Comparison of ENCODE assay signal across 17 cellular contexts in the genomic region with DNA sequence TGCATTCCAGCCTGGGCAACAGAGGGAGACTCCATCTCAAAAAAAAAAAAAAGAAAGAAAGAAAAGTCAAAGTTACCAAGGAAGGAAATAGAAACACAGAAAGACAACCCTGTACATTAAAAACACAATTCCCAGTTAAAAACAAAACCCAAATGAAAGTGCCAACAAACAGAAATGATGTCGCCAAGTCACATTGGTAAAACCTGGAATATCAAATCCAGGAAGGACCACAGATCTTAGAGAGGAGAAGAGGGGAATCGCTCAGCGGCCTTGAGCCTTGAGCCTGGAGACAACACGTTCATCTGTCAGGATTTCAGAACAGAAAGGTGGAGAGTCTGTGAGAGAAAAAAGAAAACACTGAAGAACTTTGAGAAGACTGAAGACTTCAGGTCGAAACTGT. TPM values are rescaled to one million over a fixed set of nuclear protein-coding genes. Genes with fewer than 3 reads are reported as not detected.
A peak's percentile ranks its signal among the peaks of the same experiment; 100 is the strongest.
DNase-seq lines count a peak whose midpoint lies in the region; ATAC-seq, FAIRE-seq and TF ChIP-seq lines count a peak whose summit lies in the region.
"Had no signal": no experiment of that assay in that cellular context is flagged by ENCODE, and none has a peak within 500 bp of the region (broad histone marks: within the 10 kb centered on the region; RNA-seq: fewer than 3 reads in every experiment).

No MANE protein-coding gene starts in this region.

- H3K9me3 Mint-ChIP-seq in activated naive CD4-positive, alpha-beta T cell treated with anti-CD3 and anti-CD28 coated beads, Interleukin-2, amount 10 ng/mL, durations not matched to agents 7 days and 5 days: peaks cover 2% of the 10 kb centered on the region
- H3K9me3 Mint-ChIP-seq in activated naive CD8-positive, alpha-beta T cell treated with anti-CD3 and anti-CD28 coated beads for 36 hours: no peaks in the 10 kb centered on the region
- H3K9me3 Mint-ChIP-seq in activated T-helper 2 cell treated with anti-CD3 and anti-CD28 coated beads, Interferon-gamma antibody, Interleukin-2, Interleukin-4, amounts not matched to agents 10 μg/mL and 5 μg/mL and 100 μg/mL, durations not matched to agents 14 hours and 24 hours and 36 hours: no peaks in the 10 kb centered on the region
- H3K9me3 Mint-ChIP-seq: CD4-positive, alpha-beta memory T cell; H9 had no signal

- TF ChIP-seq EP300 in K562 (IDR thresholded peaks at IDR 0.05; ENCODE audit: low read length): no peak

- FAIRE-seq in K562 (lab: Jason Lieb, UNC): peak; percentile 29
- FAIRE-seq: GM12878, GM18507 had no signal

- H3K27me3 Mint-ChIP-seq in activated naive CD4-positive, alpha-beta T cell treated with anti-CD3 and anti-CD28 coated beads, Interleukin-2, amount 10 ng/mL, durations not matched to agents 7 days and 5 days: no peaks in the 10 kb centered on the region
- peaks cover 17% of the 10 kb centered on the region for H3K27me3 Mint-ChIP-seq in activated naive CD8-positive, alpha-beta T cell treated with anti-CD3 and anti-CD28 coated beads for 36 hours
- H3K27me3 Mint-ChIP-seq in activated T-helper 2 cell treated with anti-CD3 and anti-CD28 coated beads, Interferon-gamma antibody, Interleukin-2, Interleukin-4, amounts not matched to agents 10 μg/mL and 5 μg/mL and 100 μg/mL, durations not matched to agents 14 hours and 24 hours and 36 hours (ENCODE audit: low read depth): no peaks in the 10 kb centered on the region

- no peak for TF ChIP-seq POLR2A in K562 (conservative IDR thresholded peaks at IDR 0.05)

- 5% methylated on average over 5 of the region's 5 CpGs for WGBS in K562 (ENCODE audit: insufficient coverage, low coverage, missing lambda C conversion rate)

- no peak for TF ChIP-seq RAD21 in K562 (CRISPR knock-in tag; conservative IDR thresholded peaks at IDR 0.05 in 1 of 2, IDR thresholded peaks at IDR 0.05 in 1 of 2)

- no peak for DNase-seq in activated naive CD4-positive, alpha-beta T cell treated with anti-CD3 and anti-CD28 coated beads, Interleukin-2, amount 10 ng/mL, durations not matched to agents 7 days and 5 days
- no peak for DNase-seq in activated naive CD4-positive, alpha-beta T cell treated with anti-CD3 and anti-CD28 coated beads, Interleukin-2, amount 50 U/mL, for 16 hours
- DNase-seq in K562 (ENCODE audit: extremely low read depth in 1 of 4, low spot score in 3 of 4): no peak
- DNase-seq in mesenteric fat pad (ENCODE audit: low spot score): peak; percentile 8
- DNase-seq in posterior vena cava (ENCODE audit: low spot score): peak; percentile 20
- DNase-seq in AG20443 (ENCODE audit: low spot score): no peak
- DNase-seq in activated naive CD8-positive, alpha-beta T cell treated with anti-CD3 and anti-CD28 coated beads for 36 hours: no peak
- DNase-seq in activated T-helper 2 cell treated with anti-CD3 and anti-CD28 coated beads, Interferon-gamma antibody, Interleukin-2, Interleukin-4, amounts not matched to agents 10 μg/mL and 5 μg/mL and 100 μg/mL, durations not matched to agents 14 hours and 24 hours and 36 hours (ENCODE audit: low spot score): no peak
- DNase-seq: ACHN; CD4-positive, alpha-beta memory T cell; DMS79; GOT3; H9 had no signal

- H3K27me3 ChIP-seq in K562 (ENCODE audit: control insufficient read depth in 2 of 2, insufficient read depth in 2 of 2, low read length in 2 of 2): peaks cover 24 to 47% of the 10 kb centered on the region in 2 experiments

- no peak for TF ChIP-seq CTCF in K562 (IDR thresholded peaks at IDR 0.05 in 2 of 3, conservative IDR thresholded peaks at IDR 0.05 in 1 of 3; ENCODE audit: insufficient read depth in 2 of 3, low read depth in 1 of 3, low read length in 3 of 3)

- no peaks in the 10 kb centered on the region for H3K79me2 ChIP-seq in K562 (ENCODE audit: control insufficient read depth, insufficient read depth, low read length)

- intact Hi-C loops in K562 (cut with micrococcal nuclease): loop anchor here (10.0 kb wide), 1 partner anchor 177 kb away; no protein-coding TSS in a partner anchor
- intact Hi-C loops in posterior vena cava (cut with DNase I): no loop called here
- intact Hi-C loops in activated T-helper 2 cell treated with anti-CD3 and anti-CD28 coated beads, Interferon-gamma antibody, Interleukin-2, Interleukin-4, amounts not matched to agents 10 μg/mL and 5 μg/mL and 100 μg/mL, durations not matched to agents 14 hours and 24 hours and 36 hours (cut with micrococcal nuclease): no loop called here

- CTCF ChIA-PET in activated naive CD4-positive, alpha-beta T cell treated with anti-CD3 and anti-CD28 coated beads, Interleukin-2, amount 10 ng/mL, durations not matched to agents 7 days and 5 days (lab: Charles Lee): no interaction called here
- CTCF ChIA-PET in K562 (lab: Yijun Ruan, JAX; ENCODE audit: low intra/inter-chr PET ratio): no interaction called here

- no peak for ATAC-seq in K562
- ATAC-seq: GM12878 had no signal

- H3K4me3 ChIP-seq in K562: no peak overlapping the region
- H3K4me3 ChIP-seq: GM12878 had no signal

- peaks cover 18% of the 10 kb centered on the region for H4K20me1 ChIP-seq in K562 (replicated peaks; ENCODE audit: control insufficient read depth, insufficient read depth, low read length)

- H3K9ac ChIP-seq in K562 (ENCODE audit: insufficient read depth in 1 of 2, low read depth in 2 of 2, low read length in 2 of 2): no peak overlapping the region

- H3K4me2 ChIP-seq in K562 (ENCODE audit: insufficient read depth, low read length): no peak overlapping the region

- peak overlapping the region; percentile 59 for H3K27ac Mint-ChIP-seq in activated naive CD4-positive, alpha-beta T cell treated with anti-CD3 and anti-CD28 coated beads, Interleukin-2, amount 10 ng/mL, durations not matched to agents 7 days and 5 days
- no peak overlapping the region for H3K27ac Mint-ChIP-seq in activated naive CD8-positive, alpha-beta T cell treated with anti-CD3 and anti-CD28 coated beads for 36 hours
- no peak overlapping the region for H3K27ac Mint-ChIP-seq in activated T-helper 2 cell treated with anti-CD3 and anti-CD28 coated beads, Interferon-gamma antibody, Interleukin-2, Interleukin-4, amounts not matched to agents 10 μg/mL and 5 μg/mL and 100 μg/mL, durations not matched to agents 14 hours and 24 hours and 36 hours
- H3K27ac Mint-ChIP-seq: B cell had no signal

- peaks cover 0 to 36% of the 10 kb centered on the region in 2 experiments; a peak in 2 of 5 replicates for H3K4me1 ChIP-seq in K562 (replicated peaks in 1 of 2; ENCODE audit: control insufficient read depth in 2 of 2, insufficient read depth in 2 of 2, low read length in 2 of 2)

- H3K4me3 Mint-ChIP-seq in activated naive CD4-positive, alpha-beta T cell treated with anti-CD3 and anti-CD28 coated beads, Interleukin-2, amount 10 ng/mL, durations not matched to agents 7 days and 5 days: no peak overlapping the region
- H3K4me3 Mint-ChIP-seq in activated naive CD8-positive, alpha-beta T cell treated with anti-CD3 and anti-CD28 coated beads for 36 hours: no peak overlapping the region
- no peak overlapping the region for H3K4me3 Mint-ChIP-seq in activated T-helper 2 cell treated with anti-CD3 and anti-CD28 coated beads, Interferon-gamma antibody, Interleukin-2, Interleukin-4, amounts not matched to agents 10 μg/mL and 5 μg/mL and 100 μg/mL, durations not matched to agents 14 hours and 24 hours and 36 hours (ENCODE audit: low read depth)
- H3K4me3 Mint-ChIP-seq: B cell; CD4-positive, alpha-beta memory T cell; H9 had no signal

- BruUV-seq in K562 (replicated peaks; lab: Mats Ljungman, UMichigan): no TSS peak

- H3K9me1 ChIP-seq in K562 (ENCODE audit: control insufficient read depth, insufficient read depth, low read length): no peaks in the 10 kb centered on the region

- POLR2A ChIA-PET in K562 (lab: Yijun Ruan, JAX): no interaction called here

- no peaks in the 10 kb centered on the region for H3K36me3 ChIP-seq in K562 (ENCODE audit: control insufficient read depth, insufficient read depth, low read length)

- no peaks in the 10 kb centered on the region for H3K36me3 Mint-ChIP-seq in activated naive CD4-positive, alpha-beta T cell treated with anti-CD3 and anti-CD28 coated beads, Interleukin-2, amount 10 ng/mL, durations not matched to agents 7 days and 5 days
- no peaks in the 10 kb centered on the region for H3K36me3 Mint-ChIP-seq in activated naive CD8-positive, alpha-beta T cell treated with anti-CD3 and anti-CD28 coated beads for 36 hours
- no peaks in the 10 kb centered on the region for H3K36me3 Mint-ChIP-seq in activated T-helper 2 cell treated with anti-CD3 and anti-CD28 coated beads, Interferon-gamma antibody, Interleukin-2, Interleukin-4, amounts not matched to agents 10 μg/mL and 5 μg/mL and 100 μg/mL, durations not matched to agents 14 hours and 24 hours and 36 hours (ENCODE audit: low read depth)
- H3K36me3 Mint-ChIP-seq: CD4-positive, alpha-beta memory T cell had no signal

- H3K27ac ChIP-seq in K562 (ENCODE audit: extremely low read depth, low read depth, low read length): no peak overlapping the region
- H3K27ac ChIP-seq: C4-2B had no signal

- no peaks in the 10 kb centered on the region for H3K9me3 ChIP-seq in K562 (replicated peaks; ENCODE audit: control insufficient read depth, insufficient read depth, low read depth, low read length)

- no peaks in the 10 kb centered on the region for H3K4me1 Mint-ChIP-seq in activated naive CD4-positive, alpha-beta T cell treated with anti-CD3 and anti-CD28 coated beads, Interleukin-2, amount 10 ng/mL, durations not matched to agents 7 days and 5 days
- H3K4me1 Mint-ChIP-seq in activated naive CD8-positive, alpha-beta T cell treated with anti-CD3 and anti-CD28 coated beads for 36 hours: no peaks in the 10 kb centered on the region
- H3K4me1 Mint-ChIP-seq in activated T-helper 2 cell treated with anti-CD3 and anti-CD28 coated beads, Interferon-gamma antibody, Interleukin-2, Interleukin-4, amounts not matched to agents 10 μg/mL and 5 μg/mL and 100 μg/mL, durations not matched to agents 14 hours and 24 hours and 36 hours (ENCODE audit: low read depth): no peaks in the 10 kb centered on the region
- H3K4me1 Mint-ChIP-seq: B cell, H9 had no signal

- no peak overlapping the region for H2AFZ ChIP-seq in K562 (ENCODE audit: low read depth, low read length)

- in situ Hi-C loops in K562 (cut with MboI): no loop called here

RNA-seq across cellular contexts. Expression of a gene that starts 1.2 kb away (rescaled TPM):
- 13.2 and 31.1 TPM in 2 replicates for total RNA-seq in K562 (2011; cell fraction: chromatin; rRNA removed; ENCODE audit: low replicate concordance)
- total RNA-seq in K562 (2011; cell fraction: nucleolus; rRNA removed): 14.7 and 17.7 TPM in 2 replicates
- total RNA-seq in K562 (2011; cell fraction: nucleoplasm; rRNA removed): 11.8 and 18.1 TPM in 2 replicates
- total RNA-seq in K562 (2014; rRNA removed): 0.20 and 1.5 TPM in 2 replicates
- 0.40 and 0.45 TPM in 2 replicates for total RNA-seq in K562 (2014; rRNA removed; fragmentation: Illumina TruSeq; extraction: Trizol)
- total RNA-seq in K562 (2015; rRNA removed; fragmentation: Illumina TruSeq; extraction: Trizol): 0.29 and 0.30 TPM in 2 replicates
- total RNA-seq in K562 (2021): 2.2 and 2.3 TPM in 2 replicates
- 0.99 and 1.2 TPM in 2 replicates for polyA plus RNA-seq in K562 (2011; rRNA removed)
- polyA plus RNA-seq in K562 (2011; cell fraction: cytosol; rRNA removed): 0.52 and 1.3 TPM in 2 replicates
- polyA plus RNA-seq in K562 (2011; cell fraction: nucleus; rRNA removed): 6.0 and 14.9 TPM in 2 replicates
- 1.5 and 6.1 TPM in 2 replicates for polyA plus RNA-seq in K562 (2012)
- 0.52 and 1.4 TPM in 2 replicates for polyA plus RNA-seq in K562 (2014; fragmentation: Illumina TruSeq; extraction: Trizol)
- under 1 TPM; 0.07 to 0.21 TPM for polyA plus RNA-seq in K562 (2014; fragmentation: Nextera tagmentation; extraction: Ambion mirVana)
- 0.97 and 1.4 TPM in 2 replicates for polyA plus RNA-seq in K562 (2014; rRNA removed)
- polyA minus RNA-seq in K562 (2011; rRNA and poly(A)+ RNA removed): 0.81 and 1.1 TPM in 2 replicates
- polyA minus RNA-seq in K562 (2011; cell fraction: cytosol; rRNA and poly(A)+ RNA removed): 1.3 and 1.4 TPM in 2 replicates
- polyA minus RNA-seq in K562 (2011; cell fraction: nucleus; rRNA and poly(A)+ RNA removed): 2.3 and 4.4 TPM in 2 replicates
- total RNA-seq in mesenteric fat pad: 11.0 TPM
- 10 to 100 TPM in 1 of 2 donors, 1 to 10 TPM in 1; 8.9 to 29.1 TPM for total RNA-seq in posterior vena cava
- total RNA-seq in activated naive CD8-positive, alpha-beta T cell treated with anti-CD3 and anti-CD28 coated beads for 36 hours: 1 to 10 TPM; 4.5 to 5.5 TPM
- 10.5 and 11.9 TPM in 2 replicates for total RNA-seq in activated T-helper 2 cell treated with anti-CD3 and anti-CD28 coated beads, Interferon-gamma antibody, Interleukin-2, Interleukin-4, amounts not matched to agents 10 μg/mL and 5 μg/mL and 100 μg/mL, durations not matched to agents 14 hours and 24 hours and 36 hours

RNA-seq across cellular contexts. Expression of a gene that starts 40.6 kb away (rescaled TPM):
- total RNA-seq in K562 (2011; cell fraction: chromatin; rRNA removed; ENCODE audit: low replicate concordance): 217 and 274 TPM in 2 replicates
- total RNA-seq in K562 (2011; cell fraction: nucleolus; rRNA removed): 94.6 and 102 TPM in 2 replicates
- 114 and 119 TPM in 2 replicates for total RNA-seq in K562 (2011; cell fraction: nucleoplasm; rRNA removed)
- total RNA-seq in K562 (2014; rRNA removed): 52.8 and 58.5 TPM in 2 replicates
- 37.9 and 39.5 TPM in 2 replicates for total RNA-seq in K562 (2014; rRNA removed; fragmentation: Illumina TruSeq; extraction: Trizol)
- total RNA-seq in K562 (2015; rRNA removed; fragmentation: Illumina TruSeq; extraction: Trizol): 43.1 and 44.9 TPM in 2 replicates
- total RNA-seq in K562 (2021): 62.3 and 68.7 TPM in 2 replicates
- polyA plus RNA-seq in K562 (2011; rRNA removed): 17.3 and 18.0 TPM in 2 replicates
- polyA plus RNA-seq in K562 (2011; cell fraction: cytosol; rRNA removed): 14.1 and 18.3 TPM in 2 replicates
- polyA plus RNA-seq in K562 (2011; cell fraction: nucleus; rRNA removed): 96.2 and 143 TPM in 2 replicates
- 36.5 and 41.6 TPM in 2 replicates for polyA plus RNA-seq in K562 (2012)
- polyA plus RNA-seq in K562 (2014; fragmentation: Illumina TruSeq; extraction: Trizol): 49.7 and 54.7 TPM in 2 replicates
- polyA plus RNA-seq in K562 (2014; fragmentation: Nextera tagmentation; extraction: Ambion mirVana): 1 to 10 TPM; 2.4 to 3.7 TPM
- 51.8 and 56.4 TPM in 2 replicates for polyA plus RNA-seq in K562 (2014; rRNA removed)
- polyA minus RNA-seq in K562 (2011; rRNA and poly(A)+ RNA removed): 23.4 and 26.6 TPM in 2 replicates
- 16.0 and 18.9 TPM in 2 replicates for polyA minus RNA-seq in K562 (2011; cell fraction: cytosol; rRNA and poly(A)+ RNA removed)
- 54.1 and 62.2 TPM in 2 replicates for polyA minus RNA-seq in K562 (2011; cell fraction: nucleus; rRNA and poly(A)+ RNA removed)
- 38.2 TPM for total RNA-seq in mesenteric fat pad
- total RNA-seq in posterior vena cava: 10 to 100 TPM; 28.6 to 36.0 TPM
- total RNA-seq in activated naive CD8-positive, alpha-beta T cell treated with anti-CD3 and anti-CD28 coated beads for 36 hours: 10 to 100 TPM; 50.1 to 51.6 TPM
- 72.9 and 73.2 TPM in 2 replicates for total RNA-seq in activated T-helper 2 cell treated with anti-CD3 and anti-CD28 coated beads, Interferon-gamma antibody, Interleukin-2, Interleukin-4, amounts not matched to agents 10 μg/mL and 5 μg/mL and 100 μg/mL, durations not matched to agents 14 hours and 24 hours and 36 hours

RNA-seq across cellular contexts. Expression of a gene that starts 40.7 kb away (rescaled TPM):
- 80.8 and 99.7 TPM in 2 replicates for total RNA-seq in K562 (2011; cell fraction: chromatin; rRNA removed; ENCODE audit: low replicate concordance)
- total RNA-seq in K562 (2011; cell fraction: nucleolus; rRNA removed): 42.2 and 50.7 TPM in 2 replicates
- 38.0 and 41.1 TPM in 2 replicates for total RNA-seq in K562 (2011; cell fraction: nucleoplasm; rRNA removed)
- total RNA-seq in K562 (2014; rRNA removed): 48.2 and 68.7 TPM in 2 replicates
- total RNA-seq in K562 (2014; rRNA removed; fragmentation: Illumina TruSeq; extraction: Trizol): 55.2 and 56.8 TPM in 2 replicates
- total RNA-seq in K562 (2015; rRNA removed; fragmentation: Illumina TruSeq; extraction: Trizol): 45.1 and 50.8 TPM in 2 replicates
- 50.0 and 53.2 TPM in 2 replicates for total RNA-seq in K562 (2021)
- polyA plus RNA-seq in K562 (2011; rRNA removed): 93.2 and 116 TPM in 2 replicates
- 35.6 and 39.2 TPM in 2 replicates for polyA plus RNA-seq in K562 (2011; cell fraction: cytosol; rRNA removed)
- 107 and 115 TPM in 2 replicates for polyA plus RNA-seq in K562 (2011; cell fraction: nucleus; rRNA removed)
- polyA plus RNA-seq in K562 (2012): 39.7 and 46.2 TPM in 2 replicates
- polyA plus RNA-seq in K562 (2014; fragmentation: Illumina TruSeq; extraction: Trizol): 62.6 and 73.0 TPM in 2 replicates
- 10 to 100 TPM; 24.1 to 28.9 TPM for polyA plus RNA-seq in K562 (2014; fragmentation: Nextera tagmentation; extraction: Ambion mirVana)
- polyA plus RNA-seq in K562 (2014; rRNA removed): 65.2 and 73.4 TPM in 2 replicates
- 74.7 and 79.6 TPM in 2 replicates for polyA minus RNA-seq in K562 (2011; rRNA and poly(A)+ RNA removed)
- 37.0 and 47.0 TPM in 2 replicates for polyA minus RNA-seq in K562 (2011; cell fraction: cytosol; rRNA and poly(A)+ RNA removed)
- 20.7 and 35.1 TPM in 2 replicates for polyA minus RNA-seq in K562 (2011; cell fraction: nucleus; rRNA and poly(A)+ RNA removed)
- 1.2 TPM for total RNA-seq in mesenteric fat pad
- total RNA-seq in posterior vena cava: 1 to 10 TPM in 1 of 2 donors, under 1 TPM in 1; 0.95 to 1.6 TPM
- 10 to 100 TPM; 44.2 to 44.6 TPM for total RNA-seq in activated naive CD8-positive, alpha-beta T cell treated with anti-CD3 and anti-CD28 coated beads for 36 hours
- total RNA-seq in activated T-helper 2 cell treated with anti-CD3 and anti-CD28 coated beads, Interferon-gamma antibody, Interleukin-2, Interleukin-4, amounts not matched to agents 10 μg/mL and 5 μg/mL and 100 μg/mL, durations not matched to agents 14 hours and 24 hours and 36 hours: 36.6 and 37.6 TPM in 2 replicates

Comparison
In these comparisons a context has a peak if more than half of its experiments do, and no peak if none do; other contexts are left out.
1. DNase-seq: peak in mesenteric fat pad (single experiment) and posterior vena cava (single experiment); none in activated naive CD4-positive, alpha-beta T cell treated with anti-CD3 and anti-CD28 coated beads, Interleukin-2, amount 10 ng/mL, durations not matched to agents 7 days and 5 days (single experiment), activated naive CD4-positive, alpha-beta T cell treated with anti-CD3 and anti-CD28 coated beads, Interleukin-2, amount 50 U/mL, for 16 hours (single experiment), K562 (0 of 4), AG20443 (single experiment), activated naive CD8-positive, alpha-beta T cell treated with anti-CD3 and anti-CD28 coated beads for 36 hours (single experiment) and activated T-helper 2 cell treated with anti-CD3 and anti-CD28 coated beads, Interferon-gamma antibody, Interleukin-2, Interleukin-4, amounts not matched to agents 10 μg/mL and 5 μg/mL and 100 μg/mL, durations not matched to agents 14 hours and 24 hours and 36 hours (single experiment).
2. RNA of a gene that starts 40.7 kb away (total RNA-seq): 38.0 to 99.7 TPM in K562, 44.2 to 44.6 TPM in activated naive CD8-positive, alpha-beta T cell treated with anti-CD3 and anti-CD28 coated beads for 36 hours and 36.6 to 37.6 TPM in activated T-helper 2 cell treated with anti-CD3 and anti-CD28 coated beads, Interferon-gamma antibody, Interleukin-2, Interleukin-4, amounts not matched to agents 10 μg/mL and 5 μg/mL and 100 μg/mL, durations not matched to agents 14 hours and 24 hours and 36 hours; 0.95 to 1.6 TPM in posterior vena cava and 1.2 TPM in mesenteric fat pad (single experiment); every median in the first group is over 10 times any median in the second.